Comparison of ENCODE assay signal across 8 cellular contexts in genomic region chr11:10808553-10809372, GRCh38. TPM values are rescaled to one million over a fixed set of nuclear protein-coding genes. Genes with fewer than 3 reads are reported as not detected.
DNase-seq lines count a peak whose midpoint lies in the region; ATAC-seq and TF ChIP-seq lines count a peak whose summit lies in the region.

EIF4G2 (minus strand) TSS chr11:10808926.

- peaks cover 56% of the 10 kb centered on the region for H3K4me1 Mint-ChIP-seq in activated naive CD8-positive, alpha-beta T cell treated with anti-CD3 and anti-CD28 coated beads, Interleukin-2, amount 50 U/mL, for 24 hours

- peaks cover 3% of the 10 kb centered on the region for H3K27me3 Mint-ChIP-seq in activated naive CD8-positive, alpha-beta T cell treated with anti-CD3 and anti-CD28 coated beads, Interleukin-2, amount 50 U/mL, for 24 hours

- H3K27me3 ChIP-seq in parathyroid adenoma (ENCODE audit: control insufficient read depth, insufficient read depth, low read length) (no peaks in the 10 kb centered on the region), tibial nerve (no peaks in the 10 kb centered on the region)

- 0 to 1% methylated on average over 59 to 61 of the region's 65 CpGs for WGBS in tibial nerve, 2 donors

- H3K79me2 ChIP-seq in parathyroid adenoma, result peaks cover 9% of the 10 kb centered on the region

- DNase-seq in GM12865 (ENCODE audit: low read depth) (peak; percentile 99), NCI-H1417 treated with DMSO at 0.1 percent for 48 hours (lab: John Stamatoyannopoulos, UW) (peak; percentile 90), SW480 (ENCODE audit: low spot score) (peak; percentile 99), Right ventricle myocardium superior (peak; percentile 99), tibial nerve (ENCODE audit: low spot score in 2 of 2) (peak; percentile 95 to 96)
- DNase-seq in activated naive CD8-positive, alpha-beta T cell treated with anti-CD3 and anti-CD28 coated beads, Interleukin-2, amount 50 U/mL, for 24 hours, result peak; percentile 97

- TF ChIP-seq CTCF in GM12865 (IDR thresholded peaks at IDR 0.05; ENCODE audit: insufficient read depth, low read depth, low read length, missing control alignments) (no peak), parathyroid adenoma (IDR thresholded peaks at IDR 0.05) (no peak), tibial nerve (IDR thresholded peaks at IDR 0.05) (peak in 2 of 5 experiments; percentile 32 to 39)

- H3K27ac Mint-ChIP-seq in activated naive CD8-positive, alpha-beta T cell treated with anti-CD3 and anti-CD28 coated beads, Interleukin-2, amount 50 U/mL, for 24 hours, result peak within 1 kb of the TSS; percentile 97

- peak within 1 kb of the TSS; percentile 96 for H3K4me3 Mint-ChIP-seq in activated naive CD8-positive, alpha-beta T cell treated with anti-CD3 and anti-CD28 coated beads, Interleukin-2, amount 50 U/mL, for 24 hours

- peaks cover 2% of the 10 kb centered on the region for H3K4me1 ChIP-seq in parathyroid adenoma
- H3K4me1 ChIP-seq in tibial nerve, result peaks cover 0 to 42% (median 21%) of the 10 kb centered on the region in 4 donors

- H3K9me3 ChIP-seq in parathyroid adenoma (ENCODE audit: control insufficient read depth, low read length), result no peaks in the 10 kb centered on the region
- no peaks in the 10 kb centered on the region for H3K9me3 ChIP-seq in tibial nerve

- peaks cover 42% of the 10 kb centered on the region for H3K36me3 Mint-ChIP-seq in activated naive CD8-positive, alpha-beta T cell treated with anti-CD3 and anti-CD28 coated beads, Interleukin-2, amount 50 U/mL, for 24 hours (ENCODE audit: low read depth)

- H3K4me3 ChIP-seq in GM12865 (ENCODE audit: low read depth, low read length), result peak within 1 kb of the TSS; percentile 81
- H3K4me3 ChIP-seq in parathyroid adenoma (ENCODE audit: low read depth, low read length), result peak within 1 kb of the TSS; percentile 70
- H3K4me3 ChIP-seq in tibial nerve, result peak within 1 kb of the TSS; percentile 83 to 99 (median 94)

- intact Hi-C loops in Right ventricle myocardium superior (cut with DNase I), result loop anchor here (5.0 kb wide), 3 partner anchors 49 to 124 kb away; partner anchors contain the start of gene ZBED5

- peak within 1 kb of the TSS; percentile 95 for H3K9ac ChIP-seq in parathyroid adenoma

- H3K36me3 ChIP-seq in parathyroid adenoma (ENCODE audit: control insufficient read depth, insufficient read depth, low read length) (no peaks in the 10 kb centered on the region), tibial nerve (peaks cover 0 to 32% (median 29%) of the 10 kb centered on the region in 3 donors)

- H3K9me3 Mint-ChIP-seq in activated naive CD8-positive, alpha-beta T cell treated with anti-CD3 and anti-CD28 coated beads, Interleukin-2, amount 50 U/mL, for 24 hours, result no peaks in the 10 kb centered on the region

- H3K27ac ChIP-seq in parathyroid adenoma (peak within 1 kb of the TSS; percentile 99), tibial nerve (peak within 1 kb of the TSS; percentile 97 to 100 (median 99))

- peak in 1 of 2 donors; percentile 100 for TF ChIP-seq EP300 in tibial nerve (IDR thresholded peaks at IDR 0.05)

- ATAC-seq in HG02763 (IDR thresholded peaks at IDR 0.05; ENCODE audit: unreplicated experiment), result peak; percentile 91
- ATAC-seq in activated naive CD8-positive, alpha-beta T cell treated with anti-CD3 and anti-CD28 coated beads, Interleukin-2, amount 50 U/mL, for 24 hours, result peak; percentile 96
- peak; percentile 97 for ATAC-seq in Right ventricle myocardium superior (ENCODE audit: poor library complexity)

- peak within 1 kb of the TSS; percentile 93 for H3K4me2 ChIP-seq in parathyroid adenoma (ENCODE audit: low read length)

- H2AFZ ChIP-seq in parathyroid adenoma, result peak within 1 kb of the TSS; percentile 97

- peak; percentile 94 to 98 for TF ChIP-seq POLR2A in tibial nerve (IDR thresholded peaks at IDR 0.05)

RNA-seq across cellular contexts. Expression of gene EIF4G2, which starts in this region (rescaled TPM):
- total RNA-seq in Right ventricle myocardium superior (714 TPM), tibial nerve (100 to 1,000 TPM; 218 to 274 (median 249) TPM)

Comparison
In these comparisons a context has a peak if more than half of its experiments do, and no peak if none do; other contexts are left out.
1. Peak in every context shown above with its lines: DNase-seq, ATAC-seq, H3K4me3 ChIP-seq and H3K27ac ChIP-seq.